9 cellular contexts compared by ENCODE assay signal in the genomic region with DNA sequence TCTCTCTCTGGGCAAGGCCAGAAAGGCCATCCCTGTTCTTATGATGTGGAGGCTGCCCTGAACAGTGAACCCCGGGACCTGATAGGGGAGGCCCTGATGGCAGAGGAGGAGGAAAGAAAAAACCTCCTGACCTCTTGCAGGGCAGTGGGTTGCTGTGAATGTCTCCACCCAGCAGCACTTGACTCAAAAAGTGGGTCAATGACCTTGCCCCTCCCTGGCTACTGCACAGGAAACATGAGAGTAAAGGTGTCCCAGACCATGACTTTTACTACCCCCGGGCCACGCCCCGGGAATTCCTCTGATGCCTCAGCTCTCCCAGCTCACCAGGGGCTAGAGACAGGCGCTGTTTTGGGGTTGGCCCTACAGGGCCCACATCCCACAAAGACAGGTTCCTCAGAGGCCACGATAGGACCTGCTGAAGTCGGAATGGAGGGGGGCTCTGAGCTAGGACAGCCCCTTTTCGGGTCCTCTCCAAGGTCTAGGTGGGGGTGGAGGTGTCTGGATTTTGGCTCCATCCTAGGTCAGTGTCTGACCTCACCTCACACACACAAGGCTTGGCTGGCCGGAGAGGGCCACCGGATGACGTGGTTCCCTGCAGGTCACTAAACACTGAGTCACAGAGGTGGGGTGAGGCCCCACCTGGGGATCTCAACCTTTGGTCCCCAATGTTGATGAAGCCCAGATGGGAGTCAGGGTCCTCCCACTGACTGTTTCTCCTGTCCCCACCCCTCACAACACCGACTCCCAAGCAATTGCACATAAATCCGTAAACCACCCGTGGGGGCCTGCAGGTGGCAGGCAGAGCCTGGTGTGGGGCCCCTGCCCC. TPM values are rescaled to one million over a fixed set of nuclear protein-coding genes. Genes with fewer than 3 reads are reported as not detected.
DNase-seq lines count a peak whose midpoint lies in the region; ATAC-seq lines count a peak whose summit lies in the region.
"Had no signal": no experiment of that assay in that cellular context is flagged by ENCODE, and none has a peak within 500 bp of the region (broad histone marks: within the 10 kb centered on the region; RNA-seq: fewer than 3 reads in every experiment).

No MANE protein-coding gene starts in this region.

- peak overlapping the region; percentile 100 for H3K27ac Mint-ChIP-seq in T-cell
- peak overlapping the region; percentile 95 for H3K27ac Mint-ChIP-seq in stimulated activated memory B cell treated with anti-CD40 and anti-IgM and Interleukin-4, amounts not matched to agents 10 μg/mL and 1 μg/mL and 100 μg/mL, for 72 hours

- peak overlapping the region; percentile 89 to 94 (median 94) for H3K4me3 Mint-ChIP-seq in T-cell
- peak overlapping the region; percentile 86 for H3K4me3 Mint-ChIP-seq in stimulated activated memory B cell treated with anti-CD40 and anti-IgM and Interleukin-4, amounts not matched to agents 10 μg/mL and 1 μg/mL and 100 μg/mL, for 72 hours

- peaks cover 70 to 75% (median 74%) of the 10 kb centered on the region in 3 donors for H3K4me1 Mint-ChIP-seq in T-cell
- peaks cover 66% of the 10 kb centered on the region for H3K4me1 Mint-ChIP-seq in stimulated activated memory B cell treated with anti-CD40 and anti-IgM and Interleukin-4, amounts not matched to agents 10 μg/mL and 1 μg/mL and 100 μg/mL, for 72 hours

- no peaks in the 10 kb centered on the region for H3K9me3 ChIP-seq in iPS-15b (ENCODE audit: control insufficient read depth, insufficient read depth, low read length)
- H3K9me3 ChIP-seq: sigmoid colon had no signal

- CTCF ChIA-PET in T-cell (lab: Charles Lee): interaction anchor here (0.7 to 7.9 kb wide), 8 partner anchors 10 to 105 kb away, joined by 3 to 344 read pairs (median 6); partner anchors contain the start of gene SETD1B (in 1 of the 2)

- peak; percentile 37 for DNase-seq in activated CD4-positive, CD25-positive, alpha-beta regulatory T cell treated with anti-CD3 and anti-CD28 coated beads, Interleukin-2, amount 50 U/mL, for 72 hours
- DNase-seq in activated CD4-positive, CD25-positive, alpha-beta regulatory T cell (lab: John Stamatoyannopoulos, UW): no peak
- DNase-seq in T-cell (peak in 2 of 34 experiments; percentile 32 to 37), NOMO-1 (lab: John Stamatoyannopoulos, UW; ENCODE audit: unreplicated experiment in 2 of 2) (no peak)
- DNase-seq: sigmoid colon had no signal

- H3K9me3 Mint-ChIP-seq in T-cell: no peaks in the 10 kb centered on the region
- H3K9me3 Mint-ChIP-seq in stimulated activated memory B cell treated with anti-CD40 and anti-IgM and Interleukin-4, amounts not matched to agents 10 μg/mL and 1 μg/mL and 100 μg/mL, for 72 hours: no peaks in the 10 kb centered on the region

- POLR2A ChIA-PET in T-cell (lab: Charles Lee): interaction anchor here (0.6 to 1.8 kb wide), 6 partner anchors 11 to 120 kb away, joined by 3 to 7 read pairs (median 3); no protein-coding TSS in a partner anchor

- no peaks in the 10 kb centered on the region for H3K27me3 Mint-ChIP-seq in T-cell
- no peaks in the 10 kb centered on the region for H3K27me3 Mint-ChIP-seq in stimulated activated memory B cell treated with anti-CD40 and anti-IgM and Interleukin-4, amounts not matched to agents 10 μg/mL and 1 μg/mL and 100 μg/mL, for 72 hours

- ATAC-seq in T-cell (replicated peaks in 1 of 4): no peak
- ATAC-seq in stimulated activated memory B cell treated with anti-CD40 and anti-IgM and Interleukin-4, amounts not matched to agents 10 μg/mL and 1 μg/mL and 100 μg/mL, for 72 hours: no peak
- no peak for ATAC-seq in GM18498 (IDR thresholded peaks at IDR 0.05; ENCODE audit: unreplicated experiment)
- ATAC-seq in GM19455 (IDR thresholded peaks at IDR 0.05; ENCODE audit: unreplicated experiment): no peak

- H3K36me3 ChIP-seq in iPS-15b (ENCODE audit: control insufficient read depth, insufficient read depth, low read length): peaks cover 18% of the 10 kb centered on the region

- no peak overlapping the region for H3K9ac ChIP-seq in iPS-15b (ENCODE audit: low read depth, low read length)

- H3K4me1 ChIP-seq in iPS-15b (ENCODE audit: control insufficient read depth, insufficient read depth, low read length): peaks cover 12% of the 10 kb centered on the region

- no peaks in the 10 kb centered on the region for H3K27me3 ChIP-seq in iPS-15b (ENCODE audit: control insufficient read depth, insufficient read depth, low read length)
- H3K27me3 ChIP-seq: sigmoid colon had no signal

- peaks cover 10% of the 10 kb centered on the region for H3K36me3 Mint-ChIP-seq in T-cell
- H3K36me3 Mint-ChIP-seq in stimulated activated memory B cell treated with anti-CD40 and anti-IgM and Interleukin-4, amounts not matched to agents 10 μg/mL and 1 μg/mL and 100 μg/mL, for 72 hours: peaks cover 43% of the 10 kb centered on the region

- H3K4me3 ChIP-seq in iPS-15b (ENCODE audit: low read depth, low read length): peak overlapping the region; percentile 79

RNA-seq across cellular contexts. Expression of gene RHOF, which starts 1.6 kb away (rescaled TPM):
- total RNA-seq in T-cell: 100 to 1,000 TPM; 137 to 158 (median 145) TPM

RNA-seq across cellular contexts. Expression of gene SETD1B, which starts 11.9 kb away (rescaled TPM):
- 100 to 1,000 TPM in 1 of 5 donors, 10 to 100 TPM in 4; 87.7 to 106 (median 96.0) TPM for total RNA-seq in T-cell
